ENCODE assay signal across 23 cellular contexts in genomic region chr17:75471207-75471606, GRCh38.
"Had no signal": no experiment of that assay in that cellular context is flagged by ENCODE, and none has a peak within 500 bp of the region (broad histone marks: within the 10 kb centered on the region; RNA-seq: fewer than 3 reads in every experiment).

No MANE protein-coding gene starts in this region.

- H3K4me2 ChIP-seq: hepatocyte, smooth muscle cell had no signal

- H3K27me3 ChIP-seq: colonic mucosa, foreskin keratinocyte, hepatocyte, ovary, tibial artery, upper lobe of left lung, uterus had no signal

- H3K36me3 ChIP-seq: colonic mucosa, ovary, uterus had no signal

- H3K9me3 Mint-ChIP-seq: endodermal cell; naive thymus-derived CD8-positive, alpha-beta T cell; neural crest cell; stimulated activated effector memory CD8-positive, alpha-beta T cell treated with anti-CD3 and anti-CD28 coated beads, Interleukin-12 subunit alpha, Interleukin-12 subunit beta, amount 100 ng/mL, for 72 hours had no signal

- H3K4me3 Mint-ChIP-seq: endodermal cell; naive thymus-derived CD8-positive, alpha-beta T cell; neural crest cell; stimulated activated effector memory CD8-positive, alpha-beta T cell treated with anti-CD3 and anti-CD28 coated beads, Interleukin-12 subunit alpha, Interleukin-12 subunit beta, amount 100 ng/mL, for 72 hours had no signal

- H3K27ac Mint-ChIP-seq: endodermal cell had no signal

- DNase-seq: colonic mucosa; dermis blood vessel endothelial cell; effector CD4-positive, alpha-beta T cell; endodermal cell; erythroblast; foreskin keratinocyte; head of caudate nucleus; kidney; left colon; naive thymus-derived CD8-positive, alpha-beta T cell; ovary; right cardiac atrium; stimulated activated CD4-positive, alpha-beta T cell treated with anti-CD3 and anti-CD28 coated beads, Interleukin-2, amount 100 ng/mL, for 48 hours; stimulated activated CD8-positive, alpha-beta memory T cell treated with anti-CD3 and anti-CD28 coated beads, Interleukin-4, amount 100 ng/mL, for 48 hours; stimulated activated naive CD8-positive, alpha-beta T cell treated with anti-CD3 and anti-CD28 coated beads, Interleukin-15, Interleukin-2, amounts not matched to agents 100 U/mL and 50 U/mL, for 24 hours; tibial artery; upper lobe of left lung; uterus had no signal

- H3K4me1 ChIP-seq: colonic mucosa, foreskin keratinocyte had no signal

- H3K9me3 ChIP-seq: colonic mucosa, mucosa of descending colon, ovary, tibial artery, upper lobe of left lung, uterus had no signal

- H3K27me3 Mint-ChIP-seq: naive thymus-derived CD8-positive, alpha-beta T cell had no signal

- H3K4me1 Mint-ChIP-seq: endodermal cell had no signal

- H2AFZ ChIP-seq: hepatocyte had no signal

- H3K4me3 ChIP-seq: colonic mucosa, hepatocyte, mucosa of descending colon, ovary, smooth muscle cell, tibial artery, upper lobe of left lung, uterus had no signal

- H3K27ac ChIP-seq: colonic mucosa, foreskin keratinocyte, hepatocyte, ovary, tibial artery, upper lobe of left lung, uterus had no signal

- ATAC-seq: foreskin keratinocyte; left colon; mucosa of descending colon; naive thymus-derived CD8-positive, alpha-beta T cell; right cardiac atrium; stimulated activated effector memory CD8-positive, alpha-beta T cell treated with anti-CD3 and anti-CD28 coated beads, Interleukin-12 subunit alpha, Interleukin-12 subunit beta, amount 100 ng/mL, for 72 hours; stimulated activated naive CD8-positive, alpha-beta T cell treated with anti-CD3 and anti-CD28 coated beads, Interleukin-15, Interleukin-2, amounts not matched to agents 100 U/mL and 50 U/mL, for 24 hours had no signal
